In genomic region chr3:107994954-107995715, GRCh38 we compare ENCODE assay signal across 16 cellular contexts.
DNase-seq lines count a peak whose midpoint lies in the region; ATAC-seq and TF ChIP-seq lines count a peak whose summit lies in the region.
"Had no signal": no experiment of that assay in that cellular context is flagged by ENCODE, and none has a peak within 500 bp of the region (broad histone marks: within the 10 kb centered on the region; RNA-seq: fewer than 3 reads in every experiment).

No MANE protein-coding gene starts in this region.

- peak overlapping the region; percentile 94 for H2BK12ac ChIP-seq in trophoblast cell (ENCODE audit: low read length)

- H3K4me1 ChIP-seq in RWPE2 (ENCODE audit: insufficient read depth, poor library complexity, severe bottlenecking), result peaks cover 42% of the 10 kb centered on the region
- H3K4me1 ChIP-seq in trophoblast cell (ENCODE audit: control insufficient read depth in 1 of 2, insufficient read depth in 2 of 2, low read length in 2 of 2), result peaks cover 18 to 22% of the 10 kb centered on the region in 2 experiments

- no peak overlapping the region for H2BK5ac ChIP-seq in trophoblast cell (ENCODE audit: low read depth, low read length, poor library complexity)

- H3K18ac ChIP-seq in trophoblast cell (ENCODE audit: low read length), result no peak overlapping the region

- H4K91ac ChIP-seq in trophoblast cell (ENCODE audit: low read depth, low read length), result peak overlapping the region; percentile 63

- H3K79me2 ChIP-seq in trophoblast cell (ENCODE audit: control insufficient read depth, insufficient read depth, low read length, poor library complexity), result peaks cover 1% of the 10 kb centered on the region

- peak; percentile 43; the same call in 2 of the 3 replicates for ATAC-seq in RWPE2 (ENCODE audit: low read depth)
- no peak for ATAC-seq in HG03139 (IDR thresholded peaks at IDR 0.05; ENCODE audit: unreplicated experiment)

- DNase-seq in NCI-H1436 treated with DMSO at 0.1 percent for 48 hours (lab: John Stamatoyannopoulos, UW) (peak; percentile 44), NCI-H1436 (lab: John Stamatoyannopoulos, UW) (no peak), NCI-H2081 (lab: John Stamatoyannopoulos, UW) (peak; percentile 23 to 75), RWPE2 (ENCODE audit: low spot score) (no peak), trophoblast cell (no peak), SKM-1 treated with dmso at 0.1 percent for 144 hours (lab: John Stamatoyannopoulos, UW; ENCODE audit: unreplicated experiment) (no peak), NOMO-1 (lab: John Stamatoyannopoulos, UW; ENCODE audit: unreplicated experiment in 2 of 2) (no peak)
- DNase-seq: C1 segment of cervical spinal cord, DMS153, H9, IMR-90, NCI-H1930, NCI-H526, T-helper 1 cell had no signal

- no peak overlapping the region for H3K23ac ChIP-seq in trophoblast cell (ENCODE audit: low read length)

- H3K4me2 ChIP-seq in trophoblast cell (ENCODE audit: low read length), result no peak overlapping the region

- no peak overlapping the region for H3K4ac ChIP-seq in trophoblast cell (ENCODE audit: low read depth, low read length)

- H2BK120ac ChIP-seq in trophoblast cell (ENCODE audit: insufficient read depth, low read length, poor library complexity), result peak overlapping the region; percentile 84

- H4K8ac ChIP-seq in trophoblast cell (ENCODE audit: low read depth, low read length), result no peak overlapping the region

- H2AK5ac ChIP-seq in trophoblast cell (ENCODE audit: low read length), result peak overlapping the region; percentile 81

- H3K4me3 ChIP-seq in RWPE2 (ENCODE audit: severe bottlenecking), result no peak overlapping the region
- no peak overlapping the region for H3K4me3 ChIP-seq in trophoblast cell (ENCODE audit: low read depth, low read length)

- WGBS in trophoblast cell (ENCODE audit: extremely low coverage, insufficient coverage, insufficient read length), result no CpG with 5 or more reads among the region's 4 CpGs

- H3K27me3 ChIP-seq in RWPE2 (ENCODE audit: insufficient read depth, poor library complexity, severe bottlenecking) (no peaks in the 10 kb centered on the region), trophoblast cell (ENCODE audit: insufficient read depth, low read length) (no peaks in the 10 kb centered on the region)

- H3K36me3 ChIP-seq in RWPE2 (ENCODE audit: low read depth), result no peaks in the 10 kb centered on the region
- H3K36me3 ChIP-seq in trophoblast cell (ENCODE audit: control insufficient read depth in 1 of 2, insufficient read depth in 2 of 2, low read length in 2 of 2), result no peaks in the 10 kb centered on the region

- no peak overlapping the region for H4K12ac ChIP-seq in trophoblast cell (ENCODE audit: low read depth, low read length)

- H3K27ac ChIP-seq in RWPE2 (ENCODE audit: poor library complexity, severe bottlenecking) (peak overlapping the region; percentile 43), trophoblast cell (ENCODE audit: low read depth, low read length) (no peak overlapping the region)
- H3K27ac ChIP-seq: 22Rv1 had no signal

- H3K9ac ChIP-seq in trophoblast cell (ENCODE audit: low read length), result no peak overlapping the region

- peaks cover 34% of the 10 kb centered on the region for H3K79me1 ChIP-seq in trophoblast cell (ENCODE audit: low read length)

- TF ChIP-seq CTCF in RWPE2 (IDR thresholded peaks at IDR 0.05; ENCODE audit: poor library complexity, severe bottlenecking), result no peak

- H2AFZ ChIP-seq in trophoblast cell (ENCODE audit: insufficient read depth, low read length, poor library complexity), result no peak overlapping the region

- no peaks in the 10 kb centered on the region for H3K9me3 ChIP-seq in RWPE2 (ENCODE audit: severe bottlenecking)
- H3K9me3 ChIP-seq in trophoblast cell (ENCODE audit: insufficient read depth, low read depth, low read length), result no peaks in the 10 kb centered on the region

- H3K14ac ChIP-seq in trophoblast cell (ENCODE audit: low read length), result peak overlapping the region; percentile 72

Comparison
In these comparisons a context has a peak if more than half of its experiments do, and no peak if none do; other contexts are left out.
1. DNase-seq: peak in NCI-H1436 treated with DMSO at 0.1 percent for 48 hours (single experiment) and NCI-H2081 (2 of 2); none in NCI-H1436 (single experiment), RWPE2 (single experiment), trophoblast cell (0 of 2), SKM-1 treated with dmso at 0.1 percent for 144 hours (single experiment) and NOMO-1 (0 of 2).